20 cellular contexts compared by ENCODE assay signal in the genomic region with DNA sequence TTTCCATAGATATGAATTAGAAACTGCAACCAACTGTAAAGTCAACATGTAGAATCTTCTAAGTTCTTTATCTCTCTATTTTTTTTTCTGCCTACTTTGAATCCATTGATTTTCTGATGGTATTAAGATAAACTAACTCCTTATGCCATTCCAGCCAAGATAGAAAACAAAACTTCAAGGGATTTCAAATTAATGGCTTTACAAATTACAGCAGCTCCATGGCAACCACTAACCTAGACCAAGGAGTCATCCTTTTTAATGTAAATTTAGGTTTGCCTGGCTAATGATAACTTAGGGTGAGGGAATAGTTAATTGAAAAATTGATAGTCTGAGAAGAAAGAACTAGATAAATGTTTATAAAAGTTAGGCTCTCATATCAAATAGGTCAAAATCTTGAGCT.
"Had no signal": no experiment of that assay in that cellular context is flagged by ENCODE, and none has a peak within 500 bp of the region (broad histone marks: within the 10 kb centered on the region; RNA-seq: fewer than 3 reads in every experiment).

No MANE protein-coding gene starts in this region.

- H3K27me3 ChIP-seq: hepatocyte, spleen, tibial artery, upper lobe of right lung had no signal

- H3K27ac ChIP-seq: coronary artery, hepatocyte, spleen, tibial artery, upper lobe of right lung had no signal

- H3K9me3 ChIP-seq: tibial artery, upper lobe of right lung had no signal

- H3K36me3 Mint-ChIP-seq: stimulated activated memory B cell treated with anti-CD40 and anti-IgM and Interleukin-4, amounts not matched to agents 10 μg/mL and 1 μg/mL and 100 μg/mL, for 72 hours had no signal

- H3K27ac Mint-ChIP-seq: natural killer cell; stimulated activated memory B cell treated with anti-CD40 and anti-IgM and Interleukin-4, amounts not matched to agents 10 μg/mL and 1 μg/mL and 100 μg/mL, for 72 hours; stimulated activated naive CD8-positive, alpha-beta T cell treated with anti-CD3 and anti-CD28 coated beads, Interleukin-15, Interleukin-2, amounts not matched to agents 100 ng/mL and 50 ng/mL, for 24 hours had no signal

- H3K4me2 ChIP-seq: hepatocyte had no signal

- H3K4me1 ChIP-seq: spleen, tibial artery, upper lobe of right lung had no signal

- H3K4me1 Mint-ChIP-seq: natural killer cell; stimulated activated memory B cell treated with anti-CD40 and anti-IgM and Interleukin-4, amounts not matched to agents 10 μg/mL and 1 μg/mL and 100 μg/mL, for 72 hours had no signal

- H3K4me3 ChIP-seq: coronary artery, hepatocyte, spleen, tibial artery, upper lobe of right lung had no signal

- H3K27me3 Mint-ChIP-seq: stimulated activated memory B cell treated with anti-CD40 and anti-IgM and Interleukin-4, amounts not matched to agents 10 μg/mL and 1 μg/mL and 100 μg/mL, for 72 hours; stimulated activated naive CD8-positive, alpha-beta T cell treated with anti-CD3 and anti-CD28 coated beads, Interleukin-15, Interleukin-2, amounts not matched to agents 100 ng/mL and 50 ng/mL, for 24 hours had no signal

- ATAC-seq: left lobe of liver; natural killer cell; sciatic nerve; stimulated activated memory B cell treated with anti-CD40 and anti-IgM and Interleukin-4, amounts not matched to agents 10 μg/mL and 1 μg/mL and 100 μg/mL, for 72 hours; upper lobe of right lung had no signal

- H2AFZ ChIP-seq: hepatocyte had no signal

- H3K36me3 ChIP-seq: spleen, tibial artery, upper lobe of right lung had no signal

- H3K79me2 ChIP-seq: hepatocyte had no signal

- DNase-seq: effector CD4-positive, alpha-beta T cell; foreskin melanocyte; head of caudate nucleus; islet precursor cell; mammary epithelial cell; natural killer cell; posterior cingulate gyrus; spleen; stimulated activated CD4-positive, alpha-beta T cell treated with anti-CD3 and anti-CD28 coated beads, Interleukin-15, amount 100 ng/mL, for 24 hours; stimulated activated CD4-positive, alpha-beta T cell treated with anti-CD3 and anti-CD28 coated beads, Interleukin-1b, Interleukin-23, amount 100 ng/mL, for 48 hours; stimulated activated CD4-positive, alpha-beta T cell treated with anti-CD3 and anti-CD28 coated beads, Interleukin-4, amount 100 ng/mL, for 24 hours; tibial artery; upper lobe of right lung had no signal

- H3K4me3 Mint-ChIP-seq: natural killer cell; neural crest cell; stimulated activated memory B cell treated with anti-CD40 and anti-IgM and Interleukin-4, amounts not matched to agents 10 μg/mL and 1 μg/mL and 100 μg/mL, for 72 hours; stimulated activated naive CD8-positive, alpha-beta T cell treated with anti-CD3 and anti-CD28 coated beads, Interleukin-15, Interleukin-2, amounts not matched to agents 100 ng/mL and 50 ng/mL, for 24 hours had no signal
